ENCODE assay signal across 1 cellular context in the genomic region with DNA sequence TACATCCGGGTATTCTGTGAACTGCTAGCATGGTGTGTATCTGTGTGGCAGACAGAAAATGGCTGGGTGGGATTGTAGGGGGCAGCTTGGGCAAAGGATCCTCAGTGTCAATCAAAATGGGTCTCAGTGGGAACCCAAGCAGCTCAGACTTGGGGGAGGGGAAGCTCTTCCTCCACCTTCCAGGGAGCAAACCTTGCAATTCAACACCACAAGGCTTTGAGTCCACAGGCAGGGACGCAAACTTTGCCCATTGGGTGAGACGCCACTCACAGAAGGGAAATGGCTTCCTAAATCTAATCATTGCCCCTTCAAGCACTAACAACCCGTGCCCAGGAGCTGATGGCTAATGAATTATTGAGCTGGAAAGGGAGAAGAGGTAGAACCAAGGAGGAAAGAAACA.
TF ChIP-seq lines count a peak whose summit lies in the region.

No MANE protein-coding gene starts in this region.

TF ChIP-seq in WTC11, 78 proteins besides CTCF, POLR2A, EP300 and RAD21 (continued from another document):
- TF ChIP-seq, protein P1, sequence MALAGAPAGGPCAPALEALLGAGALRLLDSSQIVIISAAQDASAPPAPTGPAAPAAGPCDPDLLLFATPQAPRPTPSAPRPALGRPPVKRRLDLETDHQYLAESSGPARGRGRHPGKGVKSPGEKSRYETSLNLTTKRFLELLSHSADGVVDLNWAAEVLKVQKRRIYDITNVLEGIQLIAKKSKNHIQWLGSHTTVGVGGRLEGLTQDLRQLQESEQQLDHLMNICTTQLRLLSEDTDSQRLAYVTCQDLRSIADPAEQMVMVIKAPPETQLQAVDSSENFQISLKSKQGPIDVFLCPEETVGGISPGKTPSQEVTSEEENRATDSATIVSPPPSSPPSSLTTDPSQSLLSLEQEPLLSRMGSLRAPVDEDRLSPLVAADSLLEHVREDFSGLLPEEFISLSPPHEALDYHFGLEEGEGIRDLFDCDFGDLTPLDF (CRISPR knock-in tag; IDR thresholded peaks at IDR 0.05): no peak
- TF ChIP-seq FOXJ3 (CRISPR knock-in tag; IDR thresholded peaks at IDR 0.05; ENCODE audit: borderline replicate concordance): no peak
- TF ChIP-seq ATF3 (CRISPR knock-in tag; conservative IDR thresholded peaks at IDR 0.05): no peak
- TF ChIP-seq FOXK1 (CRISPR knock-in tag; IDR thresholded peaks at IDR 0.05): no peak
